In the genomic region with DNA sequence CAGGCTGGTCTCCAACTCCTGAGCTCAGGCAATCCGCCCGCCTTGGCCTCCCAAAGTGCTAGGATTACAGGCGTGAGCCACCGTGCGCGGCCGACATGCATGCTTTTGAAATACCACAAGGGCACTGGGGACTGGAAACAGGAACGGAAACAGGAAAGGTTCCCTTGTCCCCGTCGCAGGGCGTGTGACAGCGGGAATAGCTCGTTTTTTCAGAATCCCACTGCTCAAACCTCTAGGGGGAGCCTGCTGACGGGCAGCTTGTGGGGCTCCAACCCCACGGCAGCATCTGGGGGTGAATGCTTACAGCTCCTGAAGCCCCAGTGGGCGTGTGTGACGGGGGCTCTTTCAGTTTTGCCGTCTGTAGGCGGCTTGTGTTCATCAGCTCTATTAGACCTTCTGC, we compare ENCODE assay signal across 8 cellular contexts. TPM values are rescaled to one million over a fixed set of nuclear protein-coding genes. Genes with fewer than 3 reads are reported as not detected.
A peak's percentile ranks its signal among the peaks of the same experiment; 100 is the strongest.
DNase-seq lines count a peak whose midpoint lies in the region; ATAC-seq and TF ChIP-seq lines count a peak whose summit lies in the region.

No MANE protein-coding gene starts in this region.

- H4K20me1 ChIP-seq in DND-41 (ENCODE audit: insufficient read depth, low read length): no peaks in the 10 kb centered on the region

- H3K79me2 ChIP-seq in DND-41 (ENCODE audit: insufficient read depth, low read length): no peaks in the 10 kb centered on the region

- 46 to 56% (median 48%) methylated on average over 18 to 19 of the region's 19 CpGs for WGBS in ovary, 3 donors

- H3K27me3 ChIP-seq in DND-41 (ENCODE audit: insufficient read depth, low read length, poor library complexity) (peaks cover 15% of the 10 kb centered on the region), ovary (no peaks in the 10 kb centered on the region)

- TF ChIP-seq POLR2A in ovary (IDR thresholded peaks at IDR 0.05): no peak
- no peak for TF ChIP-seq POLR2A in GM18505 (IDR thresholded peaks at IDR 0.05; ENCODE audit: borderline replicate concordance, extremely low read depth, insufficient read depth, insufficient read length)

- H3K4me1 ChIP-seq in DND-41 (ENCODE audit: insufficient read depth, low read length) (no peaks in the 10 kb centered on the region), ovary (ENCODE audit: insufficient read depth) (no peaks in the 10 kb centered on the region)

- H3K9ac ChIP-seq in DND-41 (ENCODE audit: low read depth, low read length): no peak overlapping the region

- H3K27me3 Mint-ChIP-seq in stimulated activated naive CD8-positive, alpha-beta T cell treated with anti-CD3 and anti-CD28 coated beads, Interleukin-15, Interleukin-2, amounts not matched to agents 100 ng/mL and 50 ng/mL, for 24 hours: peaks cover 13% of the 10 kb centered on the region

- H3K9me3 ChIP-seq in DND-41 (ENCODE audit: insufficient read depth, low read length, severe bottlenecking) (no peaks in the 10 kb centered on the region), ovary (no peaks in the 10 kb centered on the region)

- no peak overlapping the region for H3K4me2 ChIP-seq in DND-41 (ENCODE audit: insufficient read depth, low read length)

- H3K36me3 ChIP-seq in DND-41 (ENCODE audit: insufficient read depth, low read length) (no peaks in the 10 kb centered on the region), ovary (no peaks in the 10 kb centered on the region)

- peak overlapping the region; percentile 65 for H3K4me3 Mint-ChIP-seq in stimulated activated naive CD8-positive, alpha-beta T cell treated with anti-CD3 and anti-CD28 coated beads, Interleukin-15, Interleukin-2, amounts not matched to agents 100 ng/mL and 50 ng/mL, for 24 hours

- peaks cover 31% of the 10 kb centered on the region for H3K4me1 Mint-ChIP-seq in stimulated activated naive CD8-positive, alpha-beta T cell treated with anti-CD3 and anti-CD28 coated beads, Interleukin-15, Interleukin-2, amounts not matched to agents 100 ng/mL and 50 ng/mL, for 24 hours (ENCODE audit: low read depth)

- intact Hi-C loops in ovary (cut with DNase I): loop anchor here in 2 of 4 donors (10.0 kb wide), 1 partner anchor 219 kb away; no protein-coding TSS in a partner anchor

- ATAC-seq in DND-41 (ENCODE audit: insufficient read depth, low read depth) (no peak), GM18505 (IDR thresholded peaks at IDR 0.05; ENCODE audit: unreplicated experiment) (no peak)

- TF ChIP-seq CTCF in DND-41 (IDR thresholded peaks at IDR 0.05; ENCODE audit: borderline replicate concordance, extremely low read depth, low read length, poor library complexity, severe bottlenecking) (peak; percentile 41), ovary (IDR thresholded peaks at IDR 0.05) (no peak)

- H3K36me3 Mint-ChIP-seq in stimulated activated naive CD8-positive, alpha-beta T cell treated with anti-CD3 and anti-CD28 coated beads, Interleukin-15, Interleukin-2, amounts not matched to agents 100 ng/mL and 50 ng/mL, for 24 hours (ENCODE audit: low read depth): no peaks in the 10 kb centered on the region

- TF ChIP-seq EP300 in ovary (IDR thresholded peaks at IDR 0.05): no peak

- no peaks in the 10 kb centered on the region for H3K9me3 Mint-ChIP-seq in stimulated activated naive CD8-positive, alpha-beta T cell treated with anti-CD3 and anti-CD28 coated beads, Interleukin-15, Interleukin-2, amounts not matched to agents 100 ng/mL and 50 ng/mL, for 24 hours

- DNase-seq in DND-41 (peak; percentile 16), NOMO-1 treated with DMSO at 0.1 percent for 48 hours (lab: John Stamatoyannopoulos, UW; ENCODE audit: unreplicated experiment) (peak; percentile 65), left kidney (ENCODE audit: low read depth, low spot score) (peak; percentile 62), ovary (no peak), NCI-H524 treated with DMSO at 0.1 percent for 48 hours (lab: John Stamatoyannopoulos, UW) (no peak)
- peak; percentile 37 for DNase-seq in activated gamma-delta T cell treated with anti-CD3 and anti-CD28 coated beads, Interleukin-2, amount 50 U/mL, for 16 hours (ENCODE audit: low read depth)

- H3K27ac Mint-ChIP-seq in stimulated activated naive CD8-positive, alpha-beta T cell treated with anti-CD3 and anti-CD28 coated beads, Interleukin-15, Interleukin-2, amounts not matched to agents 100 ng/mL and 50 ng/mL, for 24 hours: no peak overlapping the region

- H3K4me3 ChIP-seq in DND-41 (ENCODE audit: low read depth in 1 of 2, low read length in 2 of 2): no peak overlapping the region
- H3K4me3 ChIP-seq in ovary: no peak overlapping the region

- H3K27ac ChIP-seq in DND-41 (ENCODE audit: low read length): no peak overlapping the region
- H3K27ac ChIP-seq in ovary: no peak overlapping the region

- no peak overlapping the region for H2AFZ ChIP-seq in DND-41 (ENCODE audit: low read depth, low read length)

RNA-seq across cellular contexts. Expression of a gene that starts 18.8 kb away (rescaled TPM):
- under 1 TPM in 5 of 7 donors, not detected in 2; 0.20 to 0.72 (median 0.60) TPM for total RNA-seq in ovary
- under 1 TPM; 0.24 to 0.37 TPM for polyA plus RNA-seq in ovary

RNA-seq across cellular contexts. Expression of a gene that starts 45.7 kb away (rescaled TPM):
- total RNA-seq in ovary: 1 to 10 TPM in 4 of 7 donors, under 1 TPM in 3; 0.63 to 3.3 (median 1.0) TPM
- polyA plus RNA-seq in ovary: 1 to 10 TPM in 1 of 2 donors, under 1 TPM in 1; 0.20 to 1.3 TPM

RNA-seq across cellular contexts. Expression of a gene that starts 53.4 kb away (rescaled TPM):
- 1 to 10 TPM in 6 of 7 donors, under 1 TPM in 1; 0.98 to 2.9 (median 2.2) TPM for total RNA-seq in ovary
- polyA plus RNA-seq in ovary: 1 to 10 TPM; 3.5 to 9.4 TPM

Comparison
In these comparisons a context has a peak if more than half of its experiments do, and no peak if none do; other contexts are left out.
1. DNase-seq: peak in DND-41 (single experiment), NOMO-1 treated with DMSO at 0.1 percent for 48 hours (single experiment), activated gamma-delta T cell treated with anti-CD3 and anti-CD28 coated beads, Interleukin-2, amount 50 U/mL, for 16 hours (single experiment) and left kidney (single experiment); none in ovary (0 of 5) and NCI-H524 treated with DMSO at 0.1 percent for 48 hours (single experiment).